Comparison of ENCODE assay signal across 2 cellular contexts in genomic region chr6:34519971-34520644, GRCh38.
A peak's percentile ranks its signal among the peaks of the same experiment; 100 is the strongest.
TF ChIP-seq lines count a peak whose summit lies in the region.

No MANE protein-coding gene starts in this region.

TF ChIP-seq in HEK293, 187 proteins besides CTCF, POLR2A, EP300 and RAD21:
- 0 out of 2 replicates have a peak, but pooled peaks have one; percentile 27 for TF ChIP-seq ZNF768 (tag by site-specific recombination; IDR thresholded peaks at IDR 0.05)
- no peak for TF ChIP-seq GFI1B (tag by site-specific recombination; IDR thresholded peaks at IDR 0.05)
- TF ChIP-seq SETDB1 (IDR thresholded peaks at IDR 0.05; ENCODE audit: insufficient read length, low read length): no peak
TF ChIP-seq in HEK293: peak in this region for 1.

TF ChIP-seq in HepG2, 621 proteins besides CTCF, POLR2A, EP300 and RAD21:
- TF ChIP-seq ZNF768 (CRISPR knock-in tag; IDR thresholded peaks at IDR 0.05) (peak; percentile 94), PRDM10 (CRISPR knock-in tag; IDR thresholded peaks at IDR 0.05; ENCODE audit: low read depth) (no peak)
TF ChIP-seq in HepG2: peak in this region for 1.
